ENCODE assay signal across 19 cellular contexts in genomic region chr4:180617203-180617602, GRCh38.
A peak's percentile ranks its signal among the peaks of the same experiment; 100 is the strongest.
DNase-seq lines count a peak whose midpoint lies in the region; ATAC-seq, FAIRE-seq and TF ChIP-seq lines count a peak whose summit lies in the region.
"Had no signal": no experiment of that assay in that cellular context is flagged by ENCODE, and none has a peak within 500 bp of the region (broad histone marks: within the 10 kb centered on the region; RNA-seq: fewer than 3 reads in every experiment).

No MANE protein-coding gene starts in this region.

- H3K9me3 ChIP-seq in fibroblast of lung (ENCODE audit: control insufficient read depth, insufficient read depth, low read depth, low read length), result no peaks in the 10 kb centered on the region
- H3K9me3 ChIP-seq in suprapubic skin, result no peaks in the 10 kb centered on the region
- H3K9me3 ChIP-seq: BLaER1 treated with 17β-estradiol and CSF1 and Interleukin-3, amounts not matched to agents 10 nM and 100 nM; tibial artery had no signal

- H4K20me1 ChIP-seq in fibroblast of lung (ENCODE audit: control insufficient read depth, extremely low read depth, insufficient read depth, low read length), result no peaks in the 10 kb centered on the region
- H4K20me1 ChIP-seq: BLaER1 treated with 17β-estradiol and CSF1 and Interleukin-3, amounts not matched to agents 10 nM and 100 nM had no signal

- H3K4me3 ChIP-seq in NB4 (ENCODE audit: low read depth, low read length), result no peak overlapping the region
- no peak overlapping the region for H3K4me3 ChIP-seq in fibroblast of lung (replicated peaks in 1 of 4; ENCODE audit: control extremely low read depth in 1 of 4, insufficient read depth in 1 of 4, low read depth in 3 of 4, low read length in 4 of 4)
- no peak overlapping the region for H3K4me3 ChIP-seq in suprapubic skin
- H3K4me3 ChIP-seq: BLaER1 treated with 17β-estradiol and CSF1 and Interleukin-3, amounts not matched to agents 10 nM and 100 nM; lung; tibial artery had no signal

- H3K4me1 ChIP-seq in fibroblast of lung (ENCODE audit: control insufficient read depth, extremely low read depth, insufficient read depth, low read length) (no peaks in the 10 kb centered on the region), suprapubic skin (no peaks in the 10 kb centered on the region)
- H3K4me1 ChIP-seq: tibial artery had no signal

- no peak for ATAC-seq in HG02623 (IDR thresholded peaks at IDR 0.05; ENCODE audit: unreplicated experiment)
- ATAC-seq: naive thymus-derived CD4-positive, alpha-beta T cell; stimulated activated memory B cell treated with anti-CD40 and anti-IgM and Interleukin-4, amounts not matched to agents 10 μg/mL and 1 μg/mL and 100 μg/mL, for 72 hours had no signal

- H3K79me2 ChIP-seq in fibroblast of lung (ENCODE audit: control insufficient read depth, insufficient read depth, low read length), result no peaks in the 10 kb centered on the region

- TF ChIP-seq POLR2A in NB4 (IDR thresholded peaks at IDR 0.05; ENCODE audit: extremely low read depth, insufficient read length) (no peak), suprapubic skin (IDR thresholded peaks at IDR 0.05) (no peak)

- H3K27ac ChIP-seq in fibroblast of lung (ENCODE audit: insufficient read depth, low read length), result no peak overlapping the region
- H3K27ac ChIP-seq in suprapubic skin, result no peak overlapping the region
- H3K27ac ChIP-seq: 22Rv1; BLaER1 treated with 17β-estradiol and CSF1 and Interleukin-3, amounts not matched to agents 10 nM and 100 nM; RWPE1; tibial artery; WERI-Rb-1 had no signal

- no peak overlapping the region for H3K9ac ChIP-seq in fibroblast of lung (ENCODE audit: insufficient read depth, low read length)
- H3K9ac ChIP-seq: BLaER1 treated with 17β-estradiol and CSF1 and Interleukin-3, amounts not matched to agents 10 nM and 100 nM had no signal

- no peak overlapping the region for H2AFZ ChIP-seq in fibroblast of lung (ENCODE audit: low read length)

- no peaks in the 10 kb centered on the region for H3K36me3 ChIP-seq in fibroblast of lung (ENCODE audit: control insufficient read depth, insufficient read depth, low read length)
- no peaks in the 10 kb centered on the region for H3K36me3 ChIP-seq in suprapubic skin
- H3K36me3 ChIP-seq: BLaER1 treated with 17β-estradiol and CSF1 and Interleukin-3, amounts not matched to agents 10 nM and 100 nM; tibial artery; WERI-Rb-1 had no signal

- no peak for TF ChIP-seq EP300 in suprapubic skin (IDR thresholded peaks at IDR 0.05)

- no peak for FAIRE-seq in urothelium cell line (lab: Jason Lieb, UNC)

- WGBS in suprapubic skin, result 79% methylated on average over 6 of the region's 6 CpGs

- H3K27me3 ChIP-seq in fibroblast of lung (ENCODE audit: control insufficient read depth, insufficient read depth, low read length) (no peaks in the 10 kb centered on the region), suprapubic skin (no peaks in the 10 kb centered on the region)
- H3K27me3 ChIP-seq: BLaER1 treated with 17β-estradiol and CSF1 and Interleukin-3, amounts not matched to agents 10 nM and 100 nM; tibial artery had no signal

- H3K4me2 ChIP-seq in fibroblast of lung (ENCODE audit: extremely low read depth, insufficient read depth, low read length), result no peak overlapping the region
- H3K4me2 ChIP-seq: BLaER1 treated with 17β-estradiol and CSF1 and Interleukin-3, amounts not matched to agents 10 nM and 100 nM had no signal

- TF ChIP-seq CTCF in NB4 (IDR thresholded peaks at IDR 0.05; ENCODE audit: low read depth, low read length) (no peak), fibroblast of lung (conservative IDR thresholded peaks at IDR 0.05 in 1 of 2, IDR thresholded peaks at IDR 0.05 in 1 of 2; ENCODE audit: low read depth in 1 of 2, low read length in 2 of 2) (no peak), suprapubic skin (IDR thresholded peaks at IDR 0.05) (no peak)

- DNase-seq in DMS53 (lab: John Stamatoyannopoulos, UW) (peak; percentile 4), DMS53 treated with DMSO at 0.1 percent for 48 hours (lab: John Stamatoyannopoulos, UW; ENCODE audit: unreplicated experiment) (no peak), NB4 (ENCODE audit: low read depth) (peak; percentile 21), fibroblast of lung (ENCODE audit: low read depth in 2 of 2) (peak; percentile 49 to 63), urothelium cell line (ENCODE audit: low spot score) (peak; percentile 28), suprapubic skin (ENCODE audit: low spot score in 2 of 2) (no peak)
- no peak for DNase-seq in activated naive CD4-positive, alpha-beta T cell (lab: John Stamatoyannopoulos, UW)
- DNase-seq: cerebellar nuclear complex; DMS79; naive thymus-derived CD4-positive, alpha-beta T cell; NCI-H526; tibial artery; WERI-Rb-1 had no signal

Comparison
In these comparisons a context has a peak if more than half of its experiments do, and no peak if none do; other contexts are left out.
1. DNase-seq: peak in DMS53 (single experiment), NB4 (single experiment), fibroblast of lung (2 of 2) and urothelium cell line (single experiment); none in DMS53 treated with DMSO at 0.1 percent for 48 hours (single experiment), activated naive CD4-positive, alpha-beta T cell (0 of 4) and suprapubic skin (0 of 2).